15 cellular contexts compared by ENCODE assay signal in genomic region chr4:113471141-113471860, GRCh38.
DNase-seq lines count a peak whose midpoint lies in the region; ATAC-seq and TF ChIP-seq lines count a peak whose summit lies in the region.
"Had no signal": no experiment of that assay in that cellular context is flagged by ENCODE, and none has a peak within 500 bp of the region (broad histone marks: within the 10 kb centered on the region; RNA-seq: fewer than 3 reads in every experiment).

No MANE protein-coding gene starts in this region.

- peaks cover 32% of the 10 kb centered on the region for H3K36me3 Mint-ChIP-seq in HFFc6 (ENCODE audit: low read depth)

- peak overlapping the region; percentile 16; the same call in 1 of the 2 replicates for H3K4me3 Mint-ChIP-seq in HFFc6
- H3K4me3 Mint-ChIP-seq: activated CD4-positive, alpha-beta T cell treated with anti-CD3 and anti-CD28 coated beads, Interleukin-2, amount 10 ng/mL, durations not matched to agents 7 days and 5 days had no signal

- peaks cover 31 to 52% (median 32%) of the 10 kb centered on the region in 4 donors for H3K4me1 ChIP-seq in esophagus muscularis mucosa
- peaks cover 38% of the 10 kb centered on the region for H3K4me1 ChIP-seq in rectal smooth muscle tissue (ENCODE audit: control insufficient read depth, insufficient read depth, low read length)
- H3K4me1 ChIP-seq in left lung = peaks cover 0 to 27% of the 10 kb centered on the region in 2 donors
- H3K4me1 ChIP-seq: parathyroid adenoma had no signal

- ATAC-seq in left lung = no peak
- ATAC-seq in GM18520 (IDR thresholded peaks at IDR 0.05; ENCODE audit: unreplicated experiment) = no peak
- ATAC-seq: stimulated activated naive CD8-positive, alpha-beta T cell treated with anti-CD3 and anti-CD28 coated beads, Interleukin-15, Interleukin-2, amounts not matched to agents 100 U/mL and 50 U/mL, for 24 hours had no signal

- H3K27me3 ChIP-seq in esophagus muscularis mucosa (no peaks in the 10 kb centered on the region), rectal smooth muscle tissue (ENCODE audit: control insufficient read depth, insufficient read depth, low read length) (no peaks in the 10 kb centered on the region), left lung (no peaks in the 10 kb centered on the region)
- H3K27me3 ChIP-seq: dorsolateral prefrontal cortex had no signal

- peaks cover 93% of the 10 kb centered on the region for H3K4me1 Mint-ChIP-seq in HFFc6 (ENCODE audit: low read depth)

- no peak for TF ChIP-seq EP300 in esophagus muscularis mucosa (IDR thresholded peaks at IDR 0.05)

- H3K36me3 ChIP-seq in esophagus muscularis mucosa (no peaks in the 10 kb centered on the region), rectal smooth muscle tissue (ENCODE audit: control insufficient read depth, insufficient read depth, low read length) (no peaks in the 10 kb centered on the region), left lung (no peaks in the 10 kb centered on the region)

- TF ChIP-seq CTCF in HFFc6 (IDR thresholded peaks at IDR 0.05) (no peak), esophagus muscularis mucosa (IDR thresholded peaks at IDR 0.05) (no peak), left lung (IDR thresholded peaks at IDR 0.05) (no peak)

- peak overlapping the region in 3 of 4 donors; percentile 0 to 28 (median 13) for H3K27ac ChIP-seq in esophagus muscularis mucosa (replicated peaks in 1 of 4)
- peak overlapping the region; percentile 61 for H3K27ac ChIP-seq in rectal smooth muscle tissue (ENCODE audit: low read depth, low read length)
- no peak overlapping the region for H3K27ac ChIP-seq in left lung
- H3K27ac ChIP-seq: parathyroid adenoma had no signal

- intact Hi-C loops in esophagus muscularis mucosa (cut with DNase I) (loop anchor here (5.0 kb wide), 1 partner anchor 74 kb away; no protein-coding TSS in a partner anchor), left lung (cut with DNase I) (no loop called here)

- peaks cover 10% of the 10 kb centered on the region for H3K27me3 Mint-ChIP-seq in HFFc6 (ENCODE audit: insufficient read depth)
- H3K27me3 Mint-ChIP-seq: activated CD4-positive, alpha-beta T cell treated with anti-CD3 and anti-CD28 coated beads, Interleukin-2, amount 10 ng/mL, durations not matched to agents 7 days and 5 days had no signal

- H3K9ac ChIP-seq in rectal smooth muscle tissue (ENCODE audit: low read length) = no peak overlapping the region
- H3K9ac ChIP-seq: parathyroid adenoma had no signal

- peaks cover under 1% of the 10 kb centered on the region; the same call in 1 of the 2 replicates for H3K9me3 Mint-ChIP-seq in HFFc6

- TF ChIP-seq POLR2A in esophagus muscularis mucosa (IDR thresholded peaks at IDR 0.05; ENCODE audit: low read depth) = no peak

- H3K27ac Mint-ChIP-seq in HFFc6 = peak overlapping the region; percentile 86
- H3K27ac Mint-ChIP-seq: activated CD4-positive, alpha-beta T cell treated with anti-CD3 and anti-CD28 coated beads, Interleukin-2, amount 10 ng/mL, durations not matched to agents 7 days and 5 days had no signal

- H3K4me3 ChIP-seq in esophagus muscularis mucosa (no peak overlapping the region), rectal smooth muscle tissue (ENCODE audit: low read length) (no peak overlapping the region), left lung (no peak overlapping the region)
- H3K4me3 ChIP-seq: dorsolateral prefrontal cortex had no signal

- 76% methylated on average over 4 of the region's 4 CpGs for WGBS in esophagus muscularis mucosa

- DNase-seq in ELR (ENCODE audit: low read depth) (peak; percentile 18), HFFc6 (no peak), esophagus muscularis mucosa (ENCODE audit: extremely low spot score) (no peak), left lung (no peak), T1000 (lab: John Stamatoyannopoulos, UW) (no peak)
- DNase-seq: activated CD4-positive, alpha-beta T cell treated with anti-CD3 and anti-CD28 coated beads, Interleukin-2, amount 10 ng/mL, durations not matched to agents 7 days and 5 days; amygdala; dorsolateral prefrontal cortex; KBM-7; NCI-H1092 treated with DMSO at 0.1 percent for 48 hours; stimulated activated CD4-positive, alpha-beta T cell treated with anti-CD3 and anti-CD28 coated beads, Interleukin-12 subunit alpha, Interleukin-12 subunit beta, amount 100 ng/mL, for 4 hours; stimulated activated naive CD8-positive, alpha-beta T cell treated with anti-CD3 and anti-CD28 coated beads, Interleukin-15, Interleukin-2, amounts not matched to agents 100 U/mL and 50 U/mL, for 24 hours had no signal

- H3K9me3 ChIP-seq in esophagus muscularis mucosa (no peaks in the 10 kb centered on the region), left lung (no peaks in the 10 kb centered on the region)

Comparison
In these comparisons a context has a peak if more than half of its experiments do, and no peak if none do; other contexts are left out.
1. H3K27ac ChIP-seq: peak in esophagus muscularis mucosa (3 of 4) and rectal smooth muscle tissue (single experiment); none in left lung (0 of 2).